ENCODE assay signal across 9 cellular contexts in genomic region chr20:18057106-18057993, GRCh38. TPM values are rescaled to one million over a fixed set of nuclear protein-coding genes. Genes with fewer than 3 reads are reported as not detected.
DNase-seq lines count a peak whose midpoint lies in the region; ATAC-seq, FAIRE-seq and TF ChIP-seq lines count a peak whose summit lies in the region.
"Had no signal": no experiment of that assay in that cellular context is flagged by ENCODE, and none has a peak within 500 bp of the region (broad histone marks: within the 10 kb centered on the region; RNA-seq: fewer than 3 reads in every experiment).

Gene OVOL2 (minus strand): TSS chr20:18057916. CDS start chr20:18057634, 282 bp downstream.

- peaks cover 29% of the 10 kb centered on the region for H3K4me1 ChIP-seq in mononuclear cell (ENCODE audit: insufficient read depth, low read length)

- DNase-seq in NCI-H1930 (lab: John Stamatoyannopoulos, UW) (peak; percentile 40 to 42), bronchial epithelial cell (ENCODE audit: low read depth) (peak; percentile 86)

- FAIRE-seq in bronchial epithelial cell (lab: Jason Lieb, UNC) = no peak

- no peak for TF ChIP-seq CTCF in bronchial epithelial cell (IDR thresholded peaks at IDR 0.05; ENCODE audit: insufficient read depth, low read length, severe bottlenecking)

- H3K36me3 ChIP-seq in bronchial epithelial cell (ENCODE audit: control insufficient read depth, insufficient read depth, low read length) = no peaks in the 10 kb centered on the region

- peak within 1 kb of the TSS; percentile 29; the same call in 1 of the 2 replicates for H3K4me3 ChIP-seq in GM08714 (ENCODE audit: low read length)
- peak within 1 kb of the TSS; percentile 78 for H3K4me3 ChIP-seq in bronchial epithelial cell (ENCODE audit: low read depth, low read length)
- H3K4me3 ChIP-seq in mononuclear cell (ENCODE audit: low read length) = peak within 1 kb of the TSS; percentile 13

- no peak for ATAC-seq in GM19397 (IDR thresholded peaks at IDR 0.05; ENCODE audit: unreplicated experiment)
- ATAC-seq in HG02588 (IDR thresholded peaks at IDR 0.05; ENCODE audit: unreplicated experiment) = no peak
- no peak for ATAC-seq in GM21576 (IDR thresholded peaks at IDR 0.05; ENCODE audit: unreplicated experiment)
- ATAC-seq in GM21723 (IDR thresholded peaks at IDR 0.05; ENCODE audit: unreplicated experiment) = no peak

- no peaks in the 10 kb centered on the region for H3K27me3 ChIP-seq in bronchial epithelial cell (ENCODE audit: control insufficient read depth, insufficient read depth, low read length)
- peaks cover 71% of the 10 kb centered on the region for H3K27me3 ChIP-seq in mononuclear cell (ENCODE audit: insufficient read depth, low read length)

- H3K9me3 ChIP-seq in mononuclear cell (ENCODE audit: low read depth, low read length) = no peaks in the 10 kb centered on the region

RNA-seq across cellular contexts. Expression of gene OVOL2, which starts in this region (rescaled TPM):
- total RNA-seq in bronchial epithelial cell (27.6 and 28.5 TPM in 2 replicates), mononuclear cell (not detected)
- total RNA-seq: NCI-H460 had no signal

Comparison
In these comparisons a context has a peak if more than half of its experiments do, and no peak if none do; other contexts are left out.
1. RNA of gene OVOL2 (total RNA-seq): 27.6 to 28.5 TPM in bronchial epithelial cell; not detected in mononuclear cell (single experiment); every median in the first group is over 10 times any median in the second.
2. H3K4me3 ChIP-seq: peak in every context shown above with its lines; median percentile 78 in bronchial epithelial cell; 29 in GM08714; 13 in mononuclear cell.